In the genomic region with DNA sequence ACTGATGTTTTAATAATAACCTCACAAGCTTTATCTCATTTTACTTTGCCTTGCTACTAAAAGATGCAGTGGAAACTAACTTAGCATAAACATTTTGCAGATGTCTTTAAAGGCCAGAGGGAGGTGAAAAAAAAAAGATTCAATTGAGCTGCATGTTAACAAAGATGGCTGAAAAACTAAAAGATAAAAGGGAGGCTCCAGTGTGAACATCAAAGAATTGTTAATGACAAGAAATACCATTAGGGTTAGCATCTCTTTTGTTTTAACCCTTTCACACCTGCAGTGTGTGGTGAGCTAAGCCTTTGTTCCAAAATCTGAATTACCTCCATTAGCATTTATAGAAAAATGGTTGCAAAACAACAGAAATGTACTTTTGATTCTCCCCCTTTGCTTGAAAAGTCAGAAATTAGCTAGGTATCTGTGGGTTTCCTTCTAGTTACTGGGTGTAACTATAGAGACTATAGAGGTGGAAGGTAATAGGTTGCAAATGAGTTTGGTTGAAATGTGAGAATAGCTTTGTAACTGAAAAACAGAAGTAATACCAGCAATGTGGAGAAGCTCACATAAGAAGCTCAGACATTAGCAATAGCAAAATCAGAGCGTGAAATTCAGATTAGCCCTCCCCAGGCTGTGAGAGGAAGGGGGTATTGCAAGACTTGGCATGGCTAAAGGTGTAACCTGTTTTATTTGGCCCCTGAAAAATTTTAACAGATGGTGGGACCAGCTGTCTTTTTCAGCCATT, we compare ENCODE assay signal across 1 cellular context.
TF ChIP-seq lines count a peak whose summit lies in the region.

No MANE protein-coding gene starts in this region.

TF ChIP-seq in H1, 55 proteins besides CTCF, POLR2A, EP300 and RAD21 (continued from another document):
- TF ChIP-seq, protein P1, sequence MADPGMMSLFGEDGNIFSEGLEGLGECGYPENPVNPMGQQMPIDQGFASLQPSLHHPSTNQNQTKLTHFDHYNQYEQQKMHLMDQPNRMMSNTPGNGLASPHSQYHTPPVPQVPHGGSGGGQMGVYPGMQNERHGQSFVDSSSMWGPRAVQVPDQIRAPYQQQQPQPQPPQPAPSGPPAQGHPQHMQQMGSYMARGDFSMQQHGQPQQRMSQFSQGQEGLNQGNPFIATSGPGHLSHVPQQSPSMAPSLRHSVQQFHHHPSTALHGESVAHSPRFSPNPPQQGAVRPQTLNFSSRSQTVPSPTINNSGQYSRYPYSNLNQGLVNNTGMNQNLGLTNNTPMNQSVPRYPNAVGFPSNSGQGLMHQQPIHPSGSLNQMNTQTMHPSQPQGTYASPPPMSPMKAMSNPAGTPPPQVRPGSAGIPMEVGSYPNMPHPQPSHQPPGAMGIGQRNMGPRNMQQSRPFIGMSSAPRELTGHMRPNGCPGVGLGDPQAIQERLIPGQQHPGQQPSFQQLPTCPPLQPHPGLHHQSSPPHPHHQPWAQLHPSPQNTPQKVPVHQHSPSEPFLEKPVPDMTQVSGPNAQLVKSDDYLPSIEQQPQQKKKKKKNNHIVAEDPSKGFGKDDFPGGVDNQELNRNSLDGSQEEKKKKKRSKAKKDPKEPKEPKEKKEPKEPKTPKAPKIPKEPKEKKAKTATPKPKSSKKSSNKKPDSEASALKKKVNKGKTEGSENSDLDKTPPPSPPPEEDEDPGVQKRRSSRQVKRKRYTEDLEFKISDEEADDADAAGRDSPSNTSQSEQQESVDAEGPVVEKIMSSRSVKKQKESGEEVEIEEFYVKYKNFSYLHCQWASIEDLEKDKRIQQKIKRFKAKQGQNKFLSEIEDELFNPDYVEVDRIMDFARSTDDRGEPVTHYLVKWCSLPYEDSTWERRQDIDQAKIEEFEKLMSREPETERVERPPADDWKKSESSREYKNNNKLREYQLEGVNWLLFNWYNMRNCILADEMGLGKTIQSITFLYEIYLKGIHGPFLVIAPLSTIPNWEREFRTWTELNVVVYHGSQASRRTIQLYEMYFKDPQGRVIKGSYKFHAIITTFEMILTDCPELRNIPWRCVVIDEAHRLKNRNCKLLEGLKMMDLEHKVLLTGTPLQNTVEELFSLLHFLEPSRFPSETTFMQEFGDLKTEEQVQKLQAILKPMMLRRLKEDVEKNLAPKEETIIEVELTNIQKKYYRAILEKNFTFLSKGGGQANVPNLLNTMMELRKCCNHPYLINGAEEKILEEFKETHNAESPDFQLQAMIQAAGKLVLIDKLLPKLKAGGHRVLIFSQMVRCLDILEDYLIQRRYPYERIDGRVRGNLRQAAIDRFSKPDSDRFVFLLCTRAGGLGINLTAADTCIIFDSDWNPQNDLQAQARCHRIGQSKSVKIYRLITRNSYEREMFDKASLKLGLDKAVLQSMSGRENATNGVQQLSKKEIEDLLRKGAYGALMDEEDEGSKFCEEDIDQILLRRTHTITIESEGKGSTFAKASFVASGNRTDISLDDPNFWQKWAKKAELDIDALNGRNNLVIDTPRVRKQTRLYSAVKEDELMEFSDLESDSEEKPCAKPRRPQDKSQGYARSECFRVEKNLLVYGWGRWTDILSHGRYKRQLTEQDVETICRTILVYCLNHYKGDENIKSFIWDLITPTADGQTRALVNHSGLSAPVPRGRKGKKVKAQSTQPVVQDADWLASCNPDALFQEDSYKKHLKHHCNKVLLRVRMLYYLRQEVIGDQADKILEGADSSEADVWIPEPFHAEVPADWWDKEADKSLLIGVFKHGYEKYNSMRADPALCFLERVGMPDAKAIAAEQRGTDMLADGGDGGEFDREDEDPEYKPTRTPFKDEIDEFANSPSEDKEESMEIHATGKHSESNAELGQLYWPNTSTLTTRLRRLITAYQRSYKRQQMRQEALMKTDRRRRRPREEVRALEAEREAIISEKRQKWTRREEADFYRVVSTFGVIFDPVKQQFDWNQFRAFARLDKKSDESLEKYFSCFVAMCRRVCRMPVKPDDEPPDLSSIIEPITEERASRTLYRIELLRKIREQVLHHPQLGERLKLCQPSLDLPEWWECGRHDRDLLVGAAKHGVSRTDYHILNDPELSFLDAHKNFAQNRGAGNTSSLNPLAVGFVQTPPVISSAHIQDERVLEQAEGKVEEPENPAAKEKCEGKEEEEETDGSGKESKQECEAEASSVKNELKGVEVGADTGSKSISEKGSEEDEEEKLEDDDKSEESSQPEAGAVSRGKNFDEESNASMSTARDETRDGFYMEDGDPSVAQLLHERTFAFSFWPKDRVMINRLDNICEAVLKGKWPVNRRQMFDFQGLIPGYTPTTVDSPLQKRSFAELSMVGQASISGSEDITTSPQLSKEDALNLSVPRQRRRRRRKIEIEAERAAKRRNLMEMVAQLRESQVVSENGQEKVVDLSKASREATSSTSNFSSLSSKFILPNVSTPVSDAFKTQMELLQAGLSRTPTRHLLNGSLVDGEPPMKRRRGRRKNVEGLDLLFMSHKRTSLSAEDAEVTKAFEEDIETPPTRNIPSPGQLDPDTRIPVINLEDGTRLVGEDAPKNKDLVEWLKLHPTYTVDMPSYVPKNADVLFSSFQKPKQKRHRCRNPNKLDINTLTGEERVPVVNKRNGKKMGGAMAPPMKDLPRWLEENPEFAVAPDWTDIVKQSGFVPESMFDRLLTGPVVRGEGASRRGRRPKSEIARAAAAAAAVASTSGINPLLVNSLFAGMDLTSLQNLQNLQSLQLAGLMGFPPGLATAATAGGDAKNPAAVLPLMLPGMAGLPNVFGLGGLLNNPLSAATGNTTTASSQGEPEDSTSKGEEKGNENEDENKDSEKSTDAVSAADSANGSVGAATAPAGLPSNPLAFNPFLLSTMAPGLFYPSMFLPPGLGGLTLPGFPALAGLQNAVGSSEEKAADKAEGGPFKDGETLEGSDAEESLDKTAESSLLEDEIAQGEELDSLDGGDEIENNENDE (IDR thresholded peaks at IDR 0.05; ENCODE audit: insufficient replicate concordance, low read length), result peak; percentile 88
- TF ChIP-seq SP1 (IDR thresholded peaks at IDR 0.05; ENCODE audit: low read depth, low read length) (0 out of 2 replicates have a peak, but pooled peaks have one; percentile 4), NANOG (IDR thresholded peaks at IDR 0.05; ENCODE audit: insufficient read depth, low read depth, low read length, poor library complexity, severe bottlenecking) (peak; percentile 45)
TF ChIP-seq in H1: peak in this region for 5.
